ENCODE assay signal across 9 cellular contexts in genomic region chr4:185534534-185534849, GRCh38. TPM values are rescaled to one million over a fixed set of nuclear protein-coding genes. Genes with fewer than 3 reads are reported as not detected.
DNase-seq lines count a peak whose midpoint lies in the region; ATAC-seq and TF ChIP-seq lines count a peak whose summit lies in the region.
"Had no signal": no experiment of that assay in that cellular context is flagged by ENCODE, and none has a peak within 500 bp of the region (broad histone marks: within the 10 kb centered on the region; RNA-seq: fewer than 3 reads in every experiment).

No MANE protein-coding gene starts in this region.

- H3K4me3 ChIP-seq in upper lobe of right lung = peak overlapping the region; percentile 74

- H3K36me3 ChIP-seq in upper lobe of right lung = no peaks in the 10 kb centered on the region

- peak overlapping the region; percentile 85 for H3K27ac ChIP-seq in upper lobe of right lung

- peak overlapping the region; percentile 71 to 82 for H3K4me3 Mint-ChIP-seq in activated T-cell treated with anti-CD3 and anti-CD28 coated beads, Interleukin-2, amount 50 U/mL, for 72 hours
- H3K4me3 Mint-ChIP-seq in endothelial cell (ENCODE audit: unreplicated experiment) = peak overlapping the region; percentile 82
- peak overlapping the region; percentile 76 for H3K4me3 Mint-ChIP-seq in mesothelial cell of epicardium

- H3K9me3 Mint-ChIP-seq in activated T-cell treated with anti-CD3 and anti-CD28 coated beads, Interleukin-2, amount 50 U/mL, for 72 hours = no peaks in the 10 kb centered on the region
- no peaks in the 10 kb centered on the region for H3K9me3 Mint-ChIP-seq in endothelial cell (ENCODE audit: unreplicated experiment)
- H3K9me3 Mint-ChIP-seq in mesothelial cell of epicardium = no peaks in the 10 kb centered on the region

- TF ChIP-seq CTCF in endothelial cell (IDR thresholded peaks at IDR 0.05; ENCODE audit: unreplicated experiment) (no peak), mesothelial cell of epicardium (IDR thresholded peaks at IDR 0.05; ENCODE audit: unreplicated experiment) (no peak), upper lobe of right lung (IDR thresholded peaks at IDR 0.05) (no peak)

- H3K9me3 ChIP-seq in upper lobe of right lung = no peaks in the 10 kb centered on the region

- peaks cover 45% of the 10 kb centered on the region for H3K27me3 Mint-ChIP-seq in activated T-cell treated with anti-CD3 and anti-CD28 coated beads, Interleukin-2, amount 50 U/mL, for 72 hours (ENCODE audit: low read depth)
- peaks cover 4% of the 10 kb centered on the region for H3K27me3 Mint-ChIP-seq in endothelial cell (ENCODE audit: unreplicated experiment)
- H3K27me3 Mint-ChIP-seq in mesothelial cell of epicardium (ENCODE audit: low read depth) = peaks cover 30% of the 10 kb centered on the region

- no peaks in the 10 kb centered on the region for H3K36me3 Mint-ChIP-seq in activated T-cell treated with anti-CD3 and anti-CD28 coated beads, Interleukin-2, amount 50 U/mL, for 72 hours (ENCODE audit: insufficient read depth in 2 of 2)
- no peaks in the 10 kb centered on the region for H3K36me3 Mint-ChIP-seq in endothelial cell (ENCODE audit: low read depth, unreplicated experiment)
- H3K36me3 Mint-ChIP-seq in mesothelial cell of epicardium = no peaks in the 10 kb centered on the region
- H3K36me3 Mint-ChIP-seq: CD4-positive, CD25-positive, alpha-beta regulatory T cell had no signal

- ATAC-seq in activated T-cell treated with anti-CD3 and anti-CD28 coated beads, Interleukin-2, amount 50 U/mL, for 72 hours (replicated peaks in 1 of 2) = no peak
- ATAC-seq in upper lobe of right lung (no peak), HG03159 (IDR thresholded peaks at IDR 0.05; ENCODE audit: unreplicated experiment) (no peak), HG03571 (IDR thresholded peaks at IDR 0.05; ENCODE audit: unreplicated experiment) (no peak)

- peaks cover 4% of the 10 kb centered on the region for H3K4me1 Mint-ChIP-seq in activated T-cell treated with anti-CD3 and anti-CD28 coated beads, Interleukin-2, amount 50 U/mL, for 72 hours (ENCODE audit: low read depth)
- H3K4me1 Mint-ChIP-seq in endothelial cell (ENCODE audit: unreplicated experiment) (no peaks in the 10 kb centered on the region), mesothelial cell of epicardium (peaks cover 6% of the 10 kb centered on the region)

- DNase-seq in activated T-cell treated with anti-CD3 and anti-CD28 coated beads, Interleukin-2, amount 50 U/mL, for 72 hours = no peak
- DNase-seq in activated T-cell treated with anti-CD3 and anti-CD28 coated beads, Interleukin-2, amount 50 U/mL, for 1 hour = no peak
- DNase-seq in endothelial cell (ENCODE audit: low spot score) (no peak), mesothelial cell of epicardium (ENCODE audit: low spot score in 2 of 2, unreplicated experiment in 2 of 2) (no peak), upper lobe of right lung (no peak), NCI-H524 treated with DMSO at 0.1 percent for 48 hours (lab: John Stamatoyannopoulos, UW) (no peak)
- DNase-seq: CD4-positive, CD25-positive, alpha-beta regulatory T cell had no signal

- H3K27me3 ChIP-seq in upper lobe of right lung = peaks cover 6% of the 10 kb centered on the region

- peaks cover 4% of the 10 kb centered on the region for H3K4me1 ChIP-seq in upper lobe of right lung

- intact Hi-C loops in upper lobe of right lung (cut with DNase I) = no loop called here

- H3K27ac Mint-ChIP-seq in activated T-cell treated with anti-CD3 and anti-CD28 coated beads, Interleukin-2, amount 50 U/mL, for 72 hours = no peak overlapping the region
- H3K27ac Mint-ChIP-seq in endothelial cell (ENCODE audit: unreplicated experiment) (no peak overlapping the region), mesothelial cell of epicardium (peak overlapping the region; percentile 35)
- H3K27ac Mint-ChIP-seq: CD4-positive, CD25-positive, alpha-beta regulatory T cell had no signal

RNA-seq across cellular contexts. Expression of gene PDLIM3, which starts 0.8 kb away (rescaled TPM):
- total RNA-seq in activated T-cell treated with anti-CD3 and anti-CD28 coated beads, Interleukin-2, amount 50 U/mL, for 72 hours = 1 to 10 TPM; 1.5 to 7.4 TPM
- total RNA-seq in endothelial cell (ENCODE audit: unreplicated experiment) (0.67 TPM), mesothelial cell of epicardium (8.4 to 11.2 TPM (median 9.2 TPM) in 3 replicates), upper lobe of right lung (24.4 TPM)
- total RNA-seq: CD4-positive, CD25-positive, alpha-beta regulatory T cell had no signal
